In the genomic region with DNA sequence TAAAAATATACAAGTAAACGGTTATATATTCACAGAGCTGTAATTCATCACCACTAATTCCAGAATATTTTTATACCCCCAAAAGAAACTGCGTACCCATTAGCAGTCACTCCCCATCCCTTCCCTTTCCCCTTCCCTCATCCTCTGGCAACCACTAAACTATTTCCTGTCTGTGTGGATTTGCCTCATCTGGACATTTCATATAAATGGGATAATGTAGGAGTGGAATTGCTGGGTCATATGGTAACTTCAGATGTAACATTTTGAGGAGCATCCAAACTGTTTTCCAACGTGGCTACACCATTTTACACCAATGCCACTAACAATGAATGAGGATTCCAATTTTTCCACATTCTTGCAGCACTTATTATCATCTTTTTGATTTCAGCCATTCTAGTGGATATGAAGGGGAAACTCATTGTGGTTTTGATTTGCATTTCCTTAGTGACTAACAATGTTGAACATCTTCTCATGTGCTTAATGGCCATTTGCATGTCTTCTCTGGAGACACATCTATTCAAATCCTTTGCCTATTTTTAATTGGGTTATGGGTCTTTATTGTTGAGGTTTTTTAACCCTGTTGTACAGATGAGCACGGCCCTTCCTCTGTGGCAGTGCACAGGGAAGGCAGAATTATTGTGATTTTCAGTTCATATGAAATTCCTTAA, we compare ENCODE assay signal across 16 cellular contexts.
DNase-seq lines count a peak whose midpoint lies in the region; ATAC-seq, FAIRE-seq and TF ChIP-seq lines count a peak whose summit lies in the region.
"Had no signal": no experiment of that assay in that cellular context is flagged by ENCODE, and none has a peak within 500 bp of the region (broad histone marks: within the 10 kb centered on the region; RNA-seq: fewer than 3 reads in every experiment).

No MANE protein-coding gene starts in this region.

- no peaks in the 10 kb centered on the region for H3K9me3 Mint-ChIP-seq in activated naive CD4-positive, alpha-beta T cell treated with anti-CD3 and anti-CD28 coated beads for 36 hours
- peaks cover 0 to 3% (median 0%) of the 10 kb centered on the region in 7 donors for H3K9me3 Mint-ChIP-seq in naive B cell

- peak overlapping the region; percentile 17 for H3K27ac Mint-ChIP-seq in activated naive CD4-positive, alpha-beta T cell treated with anti-CD3 and anti-CD28 coated beads for 36 hours
- H3K27ac Mint-ChIP-seq in naive B cell = peak overlapping the region in 4 of 6 donors; percentile 69 to 89 (median 80)

- H3K27me3 Mint-ChIP-seq in activated naive CD4-positive, alpha-beta T cell treated with anti-CD3 and anti-CD28 coated beads for 36 hours (ENCODE audit: low read depth) = no peaks in the 10 kb centered on the region
- peaks cover 3 to 21% (median 21%) of the 10 kb centered on the region in 3 donors for H3K27me3 Mint-ChIP-seq in naive B cell

- no peak for FAIRE-seq in D721Med (lab: Jason Lieb, UNC)
- FAIRE-seq: A549, kidney, TTC549 had no signal

- peaks cover 42% of the 10 kb centered on the region for H3K4me1 Mint-ChIP-seq in activated naive CD4-positive, alpha-beta T cell treated with anti-CD3 and anti-CD28 coated beads for 36 hours (ENCODE audit: low read depth)
- H3K4me1 Mint-ChIP-seq in naive B cell = peaks cover 38 to 56% (median 40%) of the 10 kb centered on the region in 3 donors

- DNase-seq in activated naive CD4-positive, alpha-beta T cell treated with anti-CD3 and anti-CD28 coated beads for 36 hours = no peak
- no peak for DNase-seq in activated naive CD4-positive, alpha-beta T cell treated with Interleukin-2 at 50 U/mL for 16 hours
- DNase-seq in naive B cell (peak; percentile 54), NCI-H2081 (lab: John Stamatoyannopoulos, UW) (no peak), D721Med (ENCODE audit: insufficient read length, low spot score) (no peak), NCI-H146 treated with DMSO at 0.1 percent for 48 hours (lab: John Stamatoyannopoulos, UW; ENCODE audit: unreplicated experiment) (no peak)
- DNase-seq: cerebellar nuclear complex, H7, kidney, MG63, SHP77 treated with DMSO at 0.1 percent for 48 hours, spleen had no signal

- intact Hi-C loops in activated naive CD4-positive, alpha-beta T cell treated with anti-CD3 and anti-CD28 coated beads for 36 hours (cut with micrococcal nuclease) = loop anchor here (5.0 kb wide), 1 partner anchor 416 kb away; no protein-coding TSS in a partner anchor

- ATAC-seq in GM19395 (IDR thresholded peaks at IDR 0.05; ENCODE audit: unreplicated experiment) (peak; percentile 43), HG03469 (IDR thresholded peaks at IDR 0.05; ENCODE audit: unreplicated experiment) (peak; percentile 43), naive B cell (ENCODE audit: low read depth in 2 of 2) (peak; percentile 81 to 83)
- ATAC-seq: A549 had no signal

- no peaks in the 10 kb centered on the region for H3K36me3 Mint-ChIP-seq in activated naive CD4-positive, alpha-beta T cell treated with anti-CD3 and anti-CD28 coated beads for 36 hours (ENCODE audit: low read depth)
- peaks cover 0 to 9% of the 10 kb centered on the region in 2 donors for H3K36me3 Mint-ChIP-seq in naive B cell

- no peak overlapping the region for H3K4me3 Mint-ChIP-seq in activated naive CD4-positive, alpha-beta T cell treated with anti-CD3 and anti-CD28 coated beads for 36 hours
- peak overlapping the region; percentile 16 to 84 (median 67) for H3K4me3 Mint-ChIP-seq in naive B cell

- CTCF ChIA-PET in activated naive CD4-positive, alpha-beta T cell treated with anti-CD3 and anti-CD28 coated beads for 36 hours (lab: Charles Lee) = interaction anchor here (0.6 to 0.8 kb wide), 4 partner anchors 51 to 531 kb away, joined by 3 to 4 read pairs (median 4); no protein-coding TSS in a partner anchor

- TF ChIP-seq CTCF in D721Med (IDR thresholded peaks at IDR 0.05; ENCODE audit: insufficient read depth, missing control alignments) = no peak
